Comparison of ENCODE assay signal across 30 cellular contexts in the genomic region with DNA sequence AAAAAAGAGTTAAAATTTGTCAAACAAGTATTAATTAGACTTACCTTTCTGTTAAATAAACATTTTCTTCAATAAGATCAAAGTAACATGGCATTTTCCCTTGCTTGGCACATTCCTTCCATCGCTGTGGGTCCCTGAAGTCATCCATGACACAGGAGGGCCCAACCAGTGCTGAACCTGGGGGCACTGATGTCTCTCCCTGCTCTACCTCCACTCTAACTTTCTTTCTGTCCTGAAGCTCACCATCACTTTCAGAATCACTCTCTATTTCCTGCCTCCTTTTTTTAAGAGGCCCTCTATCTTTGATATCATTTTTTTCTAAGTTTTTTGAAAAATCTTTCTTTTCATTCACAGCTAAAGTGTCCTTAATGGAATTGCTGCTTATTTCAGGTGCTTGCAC. TPM values are rescaled to one million over a fixed set of nuclear protein-coding genes. Genes with fewer than 3 reads are reported as not detected.
A peak's percentile ranks its signal among the peaks of the same experiment; 100 is the strongest.
DNase-seq lines count a peak whose midpoint lies in the region; ATAC-seq and TF ChIP-seq lines count a peak whose summit lies in the region.
"Had no signal": no experiment of that assay in that cellular context is flagged by ENCODE, and none has a peak within 500 bp of the region (broad histone marks: within the 10 kb centered on the region; RNA-seq: fewer than 3 reads in every experiment).

No MANE protein-coding gene starts in this region.

- in situ Hi-C loops in mammary epithelial cell (cut with MboI; ENCODE audit: low sequenced_read_pairs in 2 of 2) = no loop called here

- POLR2A ChIA-PET in activated CD4-positive, alpha-beta memory T cell treated with anti-CD3 and anti-CD28 coated beads for 36 hours (lab: Charles Lee) = no interaction called here
- POLR2A ChIA-PET in activated CD4-positive, alpha-beta memory T cell treated with anti-CD3 and anti-CD28 coated beads, Interleukin-2, amount 10 ng/mL, durations not matched to agents 7 days and 5 days (lab: Charles Lee) = no interaction called here
- POLR2A ChIA-PET in CD4-positive, alpha-beta T cell (lab: Charles Lee) = no interaction called here

- no peak for TF ChIP-seq CTCF in CD4-positive, alpha-beta T cell (IDR thresholded peaks at IDR 0.05)
- TF ChIP-seq CTCF in mammary epithelial cell (conservative IDR thresholded peaks at IDR 0.05 in 1 of 2, IDR thresholded peaks at IDR 0.05 in 1 of 2; ENCODE audit: extremely low read depth in 1 of 2, insufficient read depth in 1 of 2, low read depth in 1 of 2, low read length in 2 of 2) = no peak

- no peaks in the 10 kb centered on the region for H4K20me1 ChIP-seq in mammary epithelial cell (ENCODE audit: insufficient read depth, low read length)

- peak overlapping the region; percentile 72 for H3K27ac Mint-ChIP-seq in activated CD4-positive, alpha-beta memory T cell treated with anti-CD3 and anti-CD28 coated beads for 36 hours
- no peak overlapping the region for H3K27ac Mint-ChIP-seq in activated CD4-positive, alpha-beta memory T cell treated with anti-CD3 and anti-CD28 coated beads, Interleukin-2, amount 10 ng/mL, durations not matched to agents 7 days and 5 days
- H3K27ac Mint-ChIP-seq in CD4-positive, alpha-beta T cell = peak overlapping the region; percentile 65
- H3K27ac Mint-ChIP-seq in T-helper 2 cell treated with Interferon-gamma antibody and Interleukin-4, amounts not matched to agents 5 μg/mL and 100 μg/mL, for 36 hours = peak overlapping the region; percentile 49
- peak overlapping the region; percentile 59 to 71 for H3K27ac Mint-ChIP-seq in effector memory CD8-positive, alpha-beta T cell
- H3K27ac Mint-ChIP-seq: type B pancreatic cell had no signal

- no peaks in the 10 kb centered on the region for H3K9me3 ChIP-seq in CD4-positive, alpha-beta T cell (ENCODE audit: control insufficient read depth, low read length)
- H3K9me3 ChIP-seq in mammary epithelial cell (replicated peaks; ENCODE audit: insufficient read depth, low read length) (no peaks in the 10 kb centered on the region), aorta (ENCODE audit: control insufficient read depth, low read length) (no peaks in the 10 kb centered on the region)
- H3K9me3 ChIP-seq: A549, colonic mucosa, pancreas had no signal

- intact Hi-C loops in activated CD4-positive, alpha-beta memory T cell treated with anti-CD3 and anti-CD28 coated beads for 36 hours (cut with micrococcal nuclease) = no loop called here
- intact Hi-C loops in CD4-positive, alpha-beta T cell (cut with DNase I, micrococcal nuclease) = loop anchor here in 1 of 2 experiments (5.0 kb wide), 1 partner anchor 42 kb away; a partner anchor contains a TSS
- intact Hi-C loops in mammary epithelial cell (cut with micrococcal nuclease) = no loop called here
- intact Hi-C loops in aorta (cut with DNase I) = no loop called here

- H3K4me3 ChIP-seq in mammary epithelial cell (replicated peaks in 1 of 3; ENCODE audit: insufficient read depth in 1 of 3, low read depth in 2 of 3, low read length in 3 of 3) (no peak overlapping the region), aorta (ENCODE audit: low read length in 2 of 2) (no peak overlapping the region)
- H3K4me3 ChIP-seq: A549, colonic mucosa, pancreas, skin epidermis had no signal

- H3K4me1 ChIP-seq in mammary epithelial cell (ENCODE audit: insufficient read depth, low read length) (peaks cover 5% of the 10 kb centered on the region), aorta (ENCODE audit: control insufficient read depth in 1 of 2, insufficient read depth in 2 of 2, low read length in 2 of 2) (no peaks in the 10 kb centered on the region)
- H3K4me1 ChIP-seq: A549, colonic mucosa, pancreas had no signal

- DNase-seq in activated CD4-positive, alpha-beta memory T cell treated with anti-CD3 and anti-CD28 coated beads for 36 hours = no peak
- no peak for DNase-seq in activated CD4-positive, alpha-beta memory T cell treated with anti-CD3 and anti-CD28 coated beads, Interleukin-2, amount 10 ng/mL, durations not matched to agents 7 days and 5 days
- no peak for DNase-seq in CD4-positive, alpha-beta T cell
- DNase-seq in T-helper 2 cell treated with Interferon-gamma antibody and Interleukin-4, amounts not matched to agents 5 μg/mL and 100 μg/mL, for 36 hours (ENCODE audit: low spot score) = no peak
- no peak for DNase-seq in effector memory CD8-positive, alpha-beta T cell
- no peak for DNase-seq in mammary epithelial cell
- DNase-seq in stimulated activated naive CD4-positive, alpha-beta T cell (lab: John Stamatoyannopoulos, UW) = no peak
- DNase-seq in aorta = no peak
- DNase-seq: amniotic stem cell; colonic mucosa; COR-L47; effector memory CD4-positive, alpha-beta T cell; GDM1; glutamatergic neuron; midbrain; NCI-H1092; NCI-H187 treated with DMSO at 0.1 percent for 48 hours; NCI-H2227 treated with DMSO at 0.1 percent for 48 hours; NCI-H526 treated with DMSO at 0.1 percent for 48 hours; pancreas; retina; SHP77; stimulated activated CD4-positive, alpha-beta T cell treated with anti-CD3 and anti-CD28 coated beads, Interleukin-1b, Interleukin-23, amount 100 ng/mL, for 48 hours; substantia nigra; T1000 had no signal

- H3K36me3 ChIP-seq in mammary epithelial cell (ENCODE audit: insufficient read depth, low read length) = peaks cover 21% of the 10 kb centered on the region
- H3K36me3 ChIP-seq in aorta (ENCODE audit: control insufficient read depth in 1 of 2, insufficient read depth in 2 of 2, low read length in 1 of 2) = peaks cover 3 to 5% of the 10 kb centered on the region in 2 donors
- H3K36me3 ChIP-seq: colonic mucosa had no signal

- peaks cover 2% of the 10 kb centered on the region for H3K9me3 Mint-ChIP-seq in activated CD4-positive, alpha-beta memory T cell treated with anti-CD3 and anti-CD28 coated beads for 36 hours
- no peaks in the 10 kb centered on the region for H3K9me3 Mint-ChIP-seq in activated CD4-positive, alpha-beta memory T cell treated with anti-CD3 and anti-CD28 coated beads, Interleukin-2, amount 10 ng/mL, durations not matched to agents 7 days and 5 days
- no peaks in the 10 kb centered on the region for H3K9me3 Mint-ChIP-seq in CD4-positive, alpha-beta T cell
- H3K9me3 Mint-ChIP-seq in T-helper 2 cell treated with Interferon-gamma antibody and Interleukin-4, amounts not matched to agents 5 μg/mL and 100 μg/mL, for 36 hours = no peaks in the 10 kb centered on the region
- no peaks in the 10 kb centered on the region for H3K9me3 Mint-ChIP-seq in effector memory CD8-positive, alpha-beta T cell
- H3K9me3 Mint-ChIP-seq: neural crest cell, type B pancreatic cell had no signal

- H3K9ac ChIP-seq in mammary epithelial cell (ENCODE audit: insufficient read depth, low read length) = no peak overlapping the region

- CTCF ChIA-PET in activated CD4-positive, alpha-beta memory T cell treated with anti-CD3 and anti-CD28 coated beads for 36 hours (lab: Charles Lee) = interaction anchor here (1.1 kb wide), 1 partner anchor 21 kb away, joined by 3 read pairs; no protein-coding TSS in a partner anchor
- CTCF ChIA-PET in activated CD4-positive, alpha-beta memory T cell treated with anti-CD3 and anti-CD28 coated beads, Interleukin-2, amount 10 ng/mL, durations not matched to agents 7 days and 5 days (lab: Charles Lee) = interaction anchor here (0.9 kb wide), 1 partner anchor 38 kb away, joined by 3 read pairs; no protein-coding TSS in a partner anchor
- CTCF ChIA-PET in CD4-positive, alpha-beta T cell (lab: Charles Lee) = interaction anchor here (1.2 kb wide), 1 partner anchor 11 kb away, joined by 3 read pairs; no protein-coding TSS in a partner anchor
- CTCF ChIA-PET in mammary epithelial cell (lab: Charles Lee; ENCODE audit: low non-redundant PET) = interaction anchor here (0.6 kb wide), 1 partner anchor 1148 kb away, joined by 4 read pairs; no protein-coding TSS in a partner anchor

- WGBS in mammary epithelial cell (ENCODE audit: low coverage, missing lambda C conversion rate) = 100% methylated on average over 1 of the region's 1 CpG
- 95 to 100% methylated on average over 1 of the region's 1 CpG for WGBS in aorta, 2 donors

- no peaks in the 10 kb centered on the region for H3K27me3 Mint-ChIP-seq in activated CD4-positive, alpha-beta memory T cell treated with anti-CD3 and anti-CD28 coated beads for 36 hours
- H3K27me3 Mint-ChIP-seq in activated CD4-positive, alpha-beta memory T cell treated with anti-CD3 and anti-CD28 coated beads, Interleukin-2, amount 10 ng/mL, durations not matched to agents 7 days and 5 days = no peaks in the 10 kb centered on the region
- no peaks in the 10 kb centered on the region for H3K27me3 Mint-ChIP-seq in CD4-positive, alpha-beta T cell
- H3K27me3 Mint-ChIP-seq in T-helper 2 cell treated with Interferon-gamma antibody and Interleukin-4, amounts not matched to agents 5 μg/mL and 100 μg/mL, for 36 hours (ENCODE audit: low read depth) = no peaks in the 10 kb centered on the region
- H3K27me3 Mint-ChIP-seq in effector memory CD8-positive, alpha-beta T cell = no peaks in the 10 kb centered on the region
- H3K27me3 Mint-ChIP-seq: IgD-negative memory B cell, type B pancreatic cell had no signal

- no peak overlapping the region for H2AFZ ChIP-seq in mammary epithelial cell (ENCODE audit: low read depth, low read length)

- H3K4me1 Mint-ChIP-seq in activated CD4-positive, alpha-beta memory T cell treated with anti-CD3 and anti-CD28 coated beads for 36 hours (ENCODE audit: low read depth) = peaks cover 48% of the 10 kb centered on the region
- peaks cover 34% of the 10 kb centered on the region for H3K4me1 Mint-ChIP-seq in activated CD4-positive, alpha-beta memory T cell treated with anti-CD3 and anti-CD28 coated beads, Interleukin-2, amount 10 ng/mL, durations not matched to agents 7 days and 5 days
- H3K4me1 Mint-ChIP-seq in CD4-positive, alpha-beta T cell (ENCODE audit: low read depth) = peaks cover 66% of the 10 kb centered on the region
- peaks cover 32% of the 10 kb centered on the region for H3K4me1 Mint-ChIP-seq in T-helper 2 cell treated with Interferon-gamma antibody and Interleukin-4, amounts not matched to agents 5 μg/mL and 100 μg/mL, for 36 hours (ENCODE audit: low read depth)
- peaks cover 13 to 26% of the 10 kb centered on the region in 2 donors for H3K4me1 Mint-ChIP-seq in effector memory CD8-positive, alpha-beta T cell (ENCODE audit: low read depth in 2 of 2)
- H3K4me1 Mint-ChIP-seq: neural crest cell had no signal

- peaks cover 46% of the 10 kb centered on the region for H3K36me3 Mint-ChIP-seq in activated CD4-positive, alpha-beta memory T cell treated with anti-CD3 and anti-CD28 coated beads for 36 hours
- H3K36me3 Mint-ChIP-seq in activated CD4-positive, alpha-beta memory T cell treated with anti-CD3 and anti-CD28 coated beads, Interleukin-2, amount 10 ng/mL, durations not matched to agents 7 days and 5 days (ENCODE audit: low read depth) = peaks cover 58% of the 10 kb centered on the region
- peaks cover 88% of the 10 kb centered on the region for H3K36me3 Mint-ChIP-seq in CD4-positive, alpha-beta T cell (ENCODE audit: low read depth)
- peaks cover 54% of the 10 kb centered on the region for H3K36me3 Mint-ChIP-seq in T-helper 2 cell treated with Interferon-gamma antibody and Interleukin-4, amounts not matched to agents 5 μg/mL and 100 μg/mL, for 36 hours (ENCODE audit: low read depth)
- H3K36me3 Mint-ChIP-seq in effector memory CD8-positive, alpha-beta T cell (ENCODE audit: insufficient read depth) = peaks cover 64% of the 10 kb centered on the region

- H3K79me2 ChIP-seq in mammary epithelial cell (ENCODE audit: insufficient read depth, low read length) = peaks cover 43% of the 10 kb centered on the region

- no peak for ATAC-seq in CD4-positive, alpha-beta T cell (ENCODE audit: poor library complexity)
- no peak for ATAC-seq in effector memory CD8-positive, alpha-beta T cell (replicated peaks)
- no peak for ATAC-seq in aorta (ENCODE audit: low FRiP score)
- ATAC-seq: A549, pancreas had no signal

- no peak overlapping the region for H3K27ac ChIP-seq in CD4-positive, alpha-beta T cell (ENCODE audit: low read depth, low read length)
- H3K27ac ChIP-seq in mammary epithelial cell (ENCODE audit: insufficient read depth, low read depth, low read length) (no peak overlapping the region), aorta (ENCODE audit: low read depth in 1 of 2, low read length in 2 of 2) (no peak overlapping the region)
- H3K27ac ChIP-seq: A549, colonic mucosa, pancreas, skin epidermis had no signal

- H3K4me3 Mint-ChIP-seq in activated CD4-positive, alpha-beta memory T cell treated with anti-CD3 and anti-CD28 coated beads for 36 hours = no peak overlapping the region
- no peak overlapping the region for H3K4me3 Mint-ChIP-seq in activated CD4-positive, alpha-beta memory T cell treated with anti-CD3 and anti-CD28 coated beads, Interleukin-2, amount 10 ng/mL, durations not matched to agents 7 days and 5 days
- no peak overlapping the region for H3K4me3 Mint-ChIP-seq in CD4-positive, alpha-beta T cell
- peak overlapping the region; percentile 2 for H3K4me3 Mint-ChIP-seq in T-helper 2 cell treated with Interferon-gamma antibody and Interleukin-4, amounts not matched to agents 5 μg/mL and 100 μg/mL, for 36 hours
- H3K4me3 Mint-ChIP-seq in effector memory CD8-positive, alpha-beta T cell = no peak overlapping the region
- H3K4me3 Mint-ChIP-seq: IgD-negative memory B cell, neural crest cell, type B pancreatic cell had no signal

- no TSS peak for BruUV-seq in mammary epithelial cell (replicated peaks; lab: Mats Ljungman, UMichigan)

- dilution Hi-C loops in mammary epithelial cell (cut with HindIII; ENCODE audit: low sequenced_read_pairs) = no loop called here

- no peak overlapping the region for H3K4me2 ChIP-seq in mammary epithelial cell (ENCODE audit: insufficient read depth, low read depth, low read length)
- H3K4me2 ChIP-seq: A549 had no signal

- no peaks in the 10 kb centered on the region for H3K27me3 ChIP-seq in CD4-positive, alpha-beta T cell (ENCODE audit: control insufficient read depth, insufficient read depth, low read length)
- no peaks in the 10 kb centered on the region for H3K27me3 ChIP-seq in mammary epithelial cell (ENCODE audit: insufficient read depth, low read length)
- H3K27me3 ChIP-seq in aorta (ENCODE audit: control insufficient read depth in 1 of 2, insufficient read depth in 2 of 2, low read length in 1 of 2) = no peaks in the 10 kb centered on the region
- H3K27me3 ChIP-seq: colonic mucosa, pancreas had no signal

RNA-seq across cellular contexts. Expression of a gene that starts 43.8 kb away (rescaled TPM):
- total RNA-seq in activated CD4-positive, alpha-beta memory T cell treated with anti-CD3 and anti-CD28 coated beads for 36 hours = 10 to 100 TPM; 31.2 to 31.8 TPM
- total RNA-seq in activated CD4-positive, alpha-beta memory T cell treated with anti-CD3 and anti-CD28 coated beads, Interleukin-2, amount 10 ng/mL, durations not matched to agents 7 days and 5 days = 10 to 100 TPM; 37.4 to 41.5 TPM
- total RNA-seq in CD4-positive, alpha-beta T cell = 10 to 100 TPM; 87.3 to 87.4 TPM
- total RNA-seq in mammary epithelial cell = 10 to 100 TPM; 27.7 to 36.5 TPM
- polyA plus RNA-seq in mammary epithelial cell = 12.2 TPM
- polyA minus RNA-seq in mammary epithelial cell = 48.1 TPM
- 10 to 100 TPM; 51.8 to 62.5 TPM for total RNA-seq in aorta
- 10 to 100 TPM; 12.9 to 15.1 TPM for polyA plus RNA-seq in aorta
